Comparison of ENCODE assay signal across 8 cellular contexts in genomic region chrX:66110112-66110511, GRCh38. TPM values are rescaled to one million over a fixed set of nuclear protein-coding genes. Genes with fewer than 3 reads are reported as not detected.
DNase-seq lines count a peak whose midpoint lies in the region; ATAC-seq and TF ChIP-seq lines count a peak whose summit lies in the region.

No MANE protein-coding gene starts in this region.

- no peaks in the 10 kb centered on the region for H3K36me3 Mint-ChIP-seq in type B pancreatic cell

- no peak overlapping the region for H3K27ac ChIP-seq in RWPE1

- DNase-seq in AG08396 (ENCODE audit: low spot score) (peak; percentile 20), GM13977 (ENCODE audit: low spot score) (peak; percentile 7), RWPE1 (ENCODE audit: low spot score) (peak; percentile 11), globus pallidus (ENCODE audit: low spot score) (peak; percentile 4), type B pancreatic cell (ENCODE audit: extremely low spot score, unreplicated experiment) (no peak), posterior cingulate gyrus (no peak)

- POLR2A ChIA-PET in RWPE1 (lab: Yijun Ruan, JAX; ENCODE audit: low non-redundant PET): no interaction called here

- no peak overlapping the region for H3K4me3 Mint-ChIP-seq in type B pancreatic cell

- no peaks in the 10 kb centered on the region for H3K9me3 Mint-ChIP-seq in type B pancreatic cell

- ATAC-seq in HG02623 (IDR thresholded peaks at IDR 0.05; ENCODE audit: unreplicated experiment): no peak
- no peak for ATAC-seq in GM19351 (IDR thresholded peaks at IDR 0.05; ENCODE audit: unreplicated experiment)

- intact Hi-C loops in posterior cingulate gyrus (cut with DNase I): no loop called here

- CTCF ChIA-PET in RWPE1 (lab: Yijun Ruan, JAX): interaction anchor here (0.6 to 0.7 kb wide), 2 partner anchors 208 to 263 kb away, joined by 3 read pairs; no protein-coding TSS in a partner anchor

- TF ChIP-seq CTCF in GM13977 (IDR thresholded peaks at IDR 0.05; ENCODE audit: extremely low read depth, insufficient read depth, missing control alignments) (peak; percentile 45), RWPE1 (conservative IDR thresholded peaks at IDR 0.05; ENCODE audit: low read depth) (peak; percentile 27; the same call in 1 of the 2 replicates), type B pancreatic cell (conservative IDR thresholded peaks at IDR 0.05) (peak; percentile 62)

- in situ Hi-C loops in GM13977 (cut with MboI; ENCODE audit: low pct_unique_long_range_greater_than_20kb, low sequenced_read_pairs, unreplicated experiment): no loop called here

- no peak overlapping the region for H3K27ac Mint-ChIP-seq in type B pancreatic cell

- no peaks in the 10 kb centered on the region for H3K4me1 Mint-ChIP-seq in type B pancreatic cell (ENCODE audit: unreplicated experiment)

- no peaks in the 10 kb centered on the region for H3K27me3 Mint-ChIP-seq in type B pancreatic cell

RNA-seq across cellular contexts. Expression of gene HEPH, which starts 53.9 kb away (rescaled TPM):
- total RNA-seq in type B pancreatic cell (ENCODE audit: low replicate concordance): 28.6 and 41.4 TPM in 2 replicates

Comparison
In these comparisons a context has a peak if more than half of its experiments do, and no peak if none do; other contexts are left out.
1. DNase-seq: peak in AG08396 (single experiment), GM13977 (single experiment), RWPE1 (single experiment) and globus pallidus (single experiment); none in type B pancreatic cell (single experiment) and posterior cingulate gyrus (0 of 10).
2. Peak in every context shown above with its lines, with median percentiles within 50 percentile points of each other: CTCF ChIP-seq.